ENCODE assay signal across 10 cellular contexts in genomic region chr12:64400041-64400440, GRCh38. TPM values are rescaled to one million over a fixed set of nuclear protein-coding genes. Genes with fewer than 3 reads are reported as not detected.
DNase-seq lines count a peak whose midpoint lies in the region; ATAC-seq and TF ChIP-seq lines count a peak whose summit lies in the region.
"Had no signal": no experiment of that assay in that cellular context is flagged by ENCODE, and none has a peak within 500 bp of the region (broad histone marks: within the 10 kb centered on the region; RNA-seq: fewer than 3 reads in every experiment).

No MANE protein-coding gene starts in this region.

- no peaks in the 10 kb centered on the region for H3K9me3 Mint-ChIP-seq in CD4-positive, alpha-beta T cell

- peak in 2 of 10 experiments; percentile 16 to 24 for DNase-seq in CD4-positive, alpha-beta T cell
- DNase-seq in activated effector memory CD4-positive, alpha-beta T cell treated with anti-CD3 and anti-CD28 coated beads, Interleukin-2, amount 50 U/mL, for 16 hours = peak; percentile 71
- DNase-seq in RPMI8226 (no peak), DMS 273 treated with DMSO at 0.1 percent for 48 hours (lab: John Stamatoyannopoulos, UW) (no peak)
- DNase-seq: MG63, SHP77 had no signal

- H3K27ac Mint-ChIP-seq in CD4-positive, alpha-beta T cell = peak overlapping the region; percentile 78

- no peak for TF ChIP-seq CTCF in CD4-positive, alpha-beta T cell (IDR thresholded peaks at IDR 0.05)
- no peak for TF ChIP-seq CTCF in gastroesophageal sphincter (IDR thresholded peaks at IDR 0.05)

- ATAC-seq in CD4-positive, alpha-beta T cell (ENCODE audit: poor library complexity) = no peak
- ATAC-seq in gastroesophageal sphincter (no peak), HG03565 (IDR thresholded peaks at IDR 0.05; ENCODE audit: unreplicated experiment) (no peak)

- CTCF ChIA-PET in CD4-positive, alpha-beta T cell (lab: Charles Lee) = no interaction called here

- H3K9ac ChIP-seq in HUES48 (ENCODE audit: low read depth, low read length) (no peak overlapping the region), iPS-20b (ENCODE audit: low read depth, low read length) (peak overlapping the region; percentile 26; the same call in 1 of the 2 replicates)

- POLR2A ChIA-PET in CD4-positive, alpha-beta T cell (lab: Charles Lee) = interaction anchor here (0.6 to 1.5 kb wide), 2 partner anchors 9 to 622 kb away, joined by 3 to 4 read pairs; partner anchors contain the start of gene C12orf56

- H3K27me3 Mint-ChIP-seq in CD4-positive, alpha-beta T cell = no peaks in the 10 kb centered on the region

- H3K4me3 ChIP-seq in HUES48 (ENCODE audit: low read depth, low read length) = no peak overlapping the region
- H3K4me3 ChIP-seq in iPS-20b (ENCODE audit: low read length) = peak overlapping the region; percentile 21; the same call in 1 of the 2 replicates
- no peak overlapping the region for H3K4me3 ChIP-seq in gastroesophageal sphincter
- H3K4me3 ChIP-seq: MG63 had no signal

- intact Hi-C loops in CD4-positive, alpha-beta T cell (cut with DNase I, micrococcal nuclease) = loop anchor here (5.0 to 10.0 kb wide), 5 partner anchors 52 to 1735 kb away; partner anchors contain the start of genes KICS2 (in 1 of the 2), LLPH (in 1 of the 2) and TBK1 (in 1 of the 2)

- H3K27ac ChIP-seq in CD4-positive, alpha-beta T cell (ENCODE audit: low read depth, low read length) = no peak overlapping the region
- H3K27ac ChIP-seq in HUES48 (ENCODE audit: low read depth, low read length) = peak overlapping the region; percentile 68
- no peak overlapping the region for H3K27ac ChIP-seq in iPS-20b (ENCODE audit: low read length)
- H3K27ac ChIP-seq in gastroesophageal sphincter = no peak overlapping the region

- H3K4me1 ChIP-seq in HUES48 (ENCODE audit: control insufficient read depth, insufficient read depth, low read length) (peaks cover 10% of the 10 kb centered on the region), iPS-20b (ENCODE audit: insufficient read depth, low read length) (peaks cover 11% of the 10 kb centered on the region; the same call in 1 of the 2 replicates), gastroesophageal sphincter (peaks cover 0 to 6% (median 0%) of the 10 kb centered on the region in 3 donors)

- peaks cover 6% of the 10 kb centered on the region for H3K36me3 Mint-ChIP-seq in CD4-positive, alpha-beta T cell (ENCODE audit: low read depth)

- TF ChIP-seq POLR2A in gastroesophageal sphincter (IDR thresholded peaks at IDR 0.05) = no peak

- H3K27me3 ChIP-seq in CD4-positive, alpha-beta T cell (ENCODE audit: control insufficient read depth, insufficient read depth, low read length) = no peaks in the 10 kb centered on the region
- H3K27me3 ChIP-seq in HUES48 (ENCODE audit: control insufficient read depth, insufficient read depth, low read length) = no peaks in the 10 kb centered on the region
- H3K27me3 ChIP-seq in iPS-20b (ENCODE audit: insufficient read depth, low read length) = no peaks in the 10 kb centered on the region
- H3K27me3 ChIP-seq in gastroesophageal sphincter = no peaks in the 10 kb centered on the region
- H3K27me3 ChIP-seq: MG63 had no signal

- TF ChIP-seq EP300 in gastroesophageal sphincter (IDR thresholded peaks at IDR 0.05) = no peak

- 22 to 55% methylated on average over 4 of the region's 4 CpGs for WGBS in gastroesophageal sphincter (ENCODE audit: low coverage in 1 of 2), 2 donors

- H3K9me3 ChIP-seq in CD4-positive, alpha-beta T cell (ENCODE audit: control insufficient read depth, low read length) = no peaks in the 10 kb centered on the region
- no peaks in the 10 kb centered on the region for H3K9me3 ChIP-seq in HUES48 (ENCODE audit: control insufficient read depth, insufficient read depth, low read length)
- H3K9me3 ChIP-seq in iPS-20b (ENCODE audit: insufficient read depth, low read depth, low read length) = no peaks in the 10 kb centered on the region
- H3K9me3 ChIP-seq in gastroesophageal sphincter = no peaks in the 10 kb centered on the region
- H3K9me3 ChIP-seq: MG63 had no signal

- H3K4me3 Mint-ChIP-seq in CD4-positive, alpha-beta T cell = peak overlapping the region; percentile 5

- H3K4me1 Mint-ChIP-seq in CD4-positive, alpha-beta T cell (ENCODE audit: low read depth) = peaks cover 16% of the 10 kb centered on the region

- H3K36me3 ChIP-seq in HUES48 (ENCODE audit: control insufficient read depth, insufficient read depth, low read length) (no peaks in the 10 kb centered on the region), iPS-20b (ENCODE audit: insufficient read depth, low read depth, low read length) (no peaks in the 10 kb centered on the region), gastroesophageal sphincter (no peaks in the 10 kb centered on the region)

RNA-seq across cellular contexts. Expression of gene XPOT, which starts 4.2 kb away (rescaled TPM):
- 10 to 100 TPM; 39.6 to 40.0 TPM for total RNA-seq in CD4-positive, alpha-beta T cell
- 10 to 100 TPM; 26.4 to 37.2 (median 32.5) TPM for total RNA-seq in gastroesophageal sphincter

RNA-seq across cellular contexts. Expression of gene C12orf56, which starts 9.5 kb away (rescaled TPM):
- total RNA-seq in CD4-positive, alpha-beta T cell = under 1 TPM; 0.08 to 0.17 TPM
- not detected for total RNA-seq in gastroesophageal sphincter

RNA-seq across cellular contexts. Expression of gene TBK1, which starts 51.9 kb away (rescaled TPM):
- 1 to 10 TPM; 5.6 to 7.2 TPM for total RNA-seq in CD4-positive, alpha-beta T cell
- total RNA-seq in gastroesophageal sphincter = 10 to 100 TPM; 22.6 to 38.4 (median 32.1) TPM
